Comparison of ENCODE assay signal across 13 cellular contexts in genomic region chr6:100475554-100476325, GRCh38. TPM values are rescaled to one million over a fixed set of nuclear protein-coding genes. Genes with fewer than 3 reads are reported as not detected.
DNase-seq lines count a peak whose midpoint lies in the region; ATAC-seq, FAIRE-seq and TF ChIP-seq lines count a peak whose summit lies in the region.
"Had no signal": no experiment of that assay in that cellular context is flagged by ENCODE, and none has a peak within 500 bp of the region (broad histone marks: within the 10 kb centered on the region; RNA-seq: fewer than 3 reads in every experiment).

No MANE protein-coding gene starts in this region.

- intact Hi-C loops in esophagus muscularis mucosa (cut with DNase I) = no loop called here

- in situ Hi-C loops in GM23248 (cut with MboI) = loop anchor here (25.0 kb wide), 2 partner anchors 187 to 563 kb away; no protein-coding TSS in a partner anchor

- WGBS in GM23248 (ENCODE audit: low coverage in 1 of 2, low lambda C conversion rate in 2 of 2, missing lambda C conversion rate in 2 of 2), 2 experiments = 90 to 91% methylated on average over 10 of the region's 10 CpGs
- 79% methylated on average over 10 of the region's 10 CpGs for WGBS in esophagus muscularis mucosa

- H3K9me3 ChIP-seq in GM23248 (ENCODE audit: low read depth) (no peaks in the 10 kb centered on the region), esophagus muscularis mucosa (no peaks in the 10 kb centered on the region), Karpas-422 (ENCODE audit: low read length) (no peaks in the 10 kb centered on the region), right atrium auricular region (no peaks in the 10 kb centered on the region)

- ATAC-seq in HG03342 (IDR thresholded peaks at IDR 0.05; ENCODE audit: unreplicated experiment) = peak; percentile 57
- ATAC-seq: naive thymus-derived CD4-positive, alpha-beta T cell had no signal

- H3F3A ChIP-seq in GM23248 (ENCODE audit: insufficient read depth) = peaks cover 13% of the 10 kb centered on the region; the same call in 1 of the 2 replicates

- peaks cover 12% of the 10 kb centered on the region; the same call in 1 of the 2 replicates for H3K4me1 ChIP-seq in GM23248 (ENCODE audit: insufficient read depth)
- H3K4me1 ChIP-seq in esophagus muscularis mucosa = no peaks in the 10 kb centered on the region
- H3K4me1 ChIP-seq in Karpas-422 (ENCODE audit: low read length) = no peaks in the 10 kb centered on the region
- H3K4me1 ChIP-seq in right atrium auricular region = no peaks in the 10 kb centered on the region

- no peak for TF ChIP-seq EP300 in esophagus muscularis mucosa (IDR thresholded peaks at IDR 0.05)

- FAIRE-seq in GM19239 (lab: Jason Lieb, UNC) = no peak
- FAIRE-seq: RCC 7860 had no signal

- no peak overlapping the region for H2AFZ ChIP-seq in GM23248
- H2AFZ ChIP-seq in Karpas-422 (ENCODE audit: low read length) = no peak overlapping the region

- H4K20me1 ChIP-seq in GM23248 (ENCODE audit: insufficient read depth) (no peaks in the 10 kb centered on the region), Karpas-422 (ENCODE audit: insufficient read depth, low read depth, low read length) (no peaks in the 10 kb centered on the region)

- H3K4me3 ChIP-seq in GM23248 (no peak overlapping the region), esophagus muscularis mucosa (no peak overlapping the region), Karpas-422 (ENCODE audit: low read length) (no peak overlapping the region), right atrium auricular region (no peak overlapping the region)

- H3K9me2 ChIP-seq in GM23248 (ENCODE audit: insufficient read depth) (no peaks in the 10 kb centered on the region), Karpas-422 (replicated peaks; ENCODE audit: insufficient read depth, low read length) (no peaks in the 10 kb centered on the region)

- DNase-seq in DMS53 (lab: John Stamatoyannopoulos, UW) (peak; percentile 27), DMS53 treated with DMSO at 0.1 percent for 48 hours (lab: John Stamatoyannopoulos, UW; ENCODE audit: unreplicated experiment) (no peak), GM23248 (peak; percentile 19), esophagus muscularis mucosa (ENCODE audit: extremely low spot score) (peak; percentile 64), Karpas-422 (no peak), right atrium auricular region (ENCODE audit: low spot score) (no peak), GM19239 (ENCODE audit: insufficient read length, low spot score) (no peak)
- DNase-seq: activated CD8-positive, alpha-beta memory T cell treated with anti-CD3 and anti-CD28 coated beads for 24 hours; hippocampal formation; naive thymus-derived CD4-positive, alpha-beta T cell had no signal

- H3K36me3 ChIP-seq in GM23248 (ENCODE audit: low read depth) = no peaks in the 10 kb centered on the region
- no peaks in the 10 kb centered on the region for H3K36me3 ChIP-seq in esophagus muscularis mucosa
- no peaks in the 10 kb centered on the region for H3K36me3 ChIP-seq in Karpas-422 (ENCODE audit: insufficient read depth, low read length)
- no peaks in the 10 kb centered on the region for H3K36me3 ChIP-seq in right atrium auricular region

- TF ChIP-seq CTCF in esophagus muscularis mucosa (IDR thresholded peaks at IDR 0.05) = no peak
- TF ChIP-seq CTCF in right atrium auricular region (IDR thresholded peaks at IDR 0.05) = no peak

- TF ChIP-seq POLR2A in esophagus muscularis mucosa (IDR thresholded peaks at IDR 0.05; ENCODE audit: low read depth) = no peak

- H3K27me3 ChIP-seq in GM23248 (replicated peaks; ENCODE audit: insufficient read depth) (no peaks in the 10 kb centered on the region), esophagus muscularis mucosa (peaks cover 0 to 47% (median 9%) of the 10 kb centered on the region in 4 donors), Karpas-422 (ENCODE audit: low read length) (no peaks in the 10 kb centered on the region), right atrium auricular region (no peaks in the 10 kb centered on the region)

- H3K9ac ChIP-seq in GM23248 (no peak overlapping the region), Karpas-422 (ENCODE audit: low read length) (no peak overlapping the region)

- no peaks in the 10 kb centered on the region for H3K79me2 ChIP-seq in GM23248 (ENCODE audit: insufficient read depth)
- H3K79me2 ChIP-seq in Karpas-422 (ENCODE audit: low read length) = no peaks in the 10 kb centered on the region

- H3K4me2 ChIP-seq in GM23248 (ENCODE audit: unreplicated experiment) (no peak overlapping the region), Karpas-422 (ENCODE audit: low read depth, low read length, poor library complexity, severe bottlenecking) (no peak overlapping the region)

- H3K27ac ChIP-seq in GM23248 (no peak overlapping the region), esophagus muscularis mucosa (replicated peaks in 1 of 4) (no peak overlapping the region), Karpas-422 (ENCODE audit: low read length) (no peak overlapping the region), right atrium auricular region (no peak overlapping the region)
- H3K27ac ChIP-seq: 22Rv1 had no signal

RNA-seq across cellular contexts. Expression of gene SIM1, which starts 11.0 kb away (rescaled TPM):
- 1.6 and 4.9 TPM in 2 replicates for total RNA-seq in GM23248 (2014; rRNA removed; shearing (Covaris generic))
- polyA plus RNA-seq in GM23248 (2016; fragmentation: Nextera tagmentation; extraction: Ambion mirVana) = 1.2 and 1.5 TPM in 2 replicates
- total RNA-seq in esophagus muscularis mucosa = not detected
- total RNA-seq in Karpas-422 (2014; rRNA removed; shearing (Covaris generic); ENCODE audit: low replicate concordance) = not detected in 2 replicates
- total RNA-seq in right atrium auricular region = not detected
- total RNA-seq: naive thymus-derived CD4-positive, alpha-beta T cell had no signal
- polyA plus RNA-seq: naive thymus-derived CD4-positive, alpha-beta T cell had no signal

Comparison
In these comparisons a context has a peak if more than half of its experiments do, and no peak if none do; other contexts are left out.
1. DNase-seq: peak in DMS53 (single experiment), GM23248 (single experiment) and esophagus muscularis mucosa (single experiment); none in DMS53 treated with DMSO at 0.1 percent for 48 hours (single experiment), Karpas-422 (single experiment), right atrium auricular region (single experiment) and GM19239 (single experiment).